ENCODE assay signal across 2 cellular contexts in the genomic region with DNA sequence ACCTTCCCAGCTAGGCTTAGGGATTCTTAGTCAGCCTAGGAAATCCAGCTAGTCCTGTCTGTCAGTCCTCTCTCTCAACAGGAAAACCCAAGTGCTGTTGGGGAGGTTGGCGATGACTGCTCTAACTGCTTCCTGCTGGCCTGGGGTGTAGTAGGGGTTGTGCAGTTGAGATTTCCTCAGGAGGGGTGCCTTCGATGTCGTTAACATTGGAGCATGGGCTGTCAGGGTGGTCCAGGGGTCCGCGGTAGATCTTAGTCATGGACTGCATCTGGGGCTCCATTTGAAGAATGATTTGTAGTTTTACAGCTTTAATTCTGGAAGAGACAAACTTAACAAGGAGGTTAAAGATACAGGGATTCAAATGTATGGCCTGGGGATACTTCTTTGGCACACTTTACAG. TPM values are rescaled to one million over a fixed set of nuclear protein-coding genes. Genes with fewer than 3 reads are reported as not detected.
"Had no signal": no experiment of that assay in that cellular context is flagged by ENCODE, and none has a peak within 500 bp of the region (broad histone marks: within the 10 kb centered on the region; RNA-seq: fewer than 3 reads in every experiment).

No MANE protein-coding gene starts in this region.

RNA-seq across cellular contexts. Expression of gene IGSF5, which starts 5.5 kb away (rescaled TPM):
- total RNA-seq: GM23248, HFFc6 had no signal
- polyA plus RNA-seq: GM23248 had no signal
